Comparison of ENCODE assay signal across 19 cellular contexts in genomic region chr20:34023937-34024732, GRCh38. TPM values are rescaled to one million over a fixed set of nuclear protein-coding genes. Genes with fewer than 3 reads are reported as not detected.
DNase-seq lines count a peak whose midpoint lies in the region; ATAC-seq and TF ChIP-seq lines count a peak whose summit lies in the region.
"Had no signal": no experiment of that assay in that cellular context is flagged by ENCODE, and none has a peak within 500 bp of the region (broad histone marks: within the 10 kb centered on the region; RNA-seq: fewer than 3 reads in every experiment).

No MANE protein-coding gene starts in this region.

- H3K36me3 Mint-ChIP-seq in activated naive CD4-positive, alpha-beta T cell treated with anti-CD3 and anti-CD28 coated beads, Interleukin-2, amount 50 U/mL, for 24 hours: peaks cover 5% of the 10 kb centered on the region
- no peaks in the 10 kb centered on the region for H3K36me3 Mint-ChIP-seq in activated naive CD4-positive, alpha-beta T cell treated with anti-CD3 and anti-CD28 coated beads, Interleukin-2, amount 50 U/mL, for 72 hours

- H3K36me3 ChIP-seq in mucosa of rectum (ENCODE audit: control insufficient read depth in 2 of 2, insufficient read depth in 2 of 2, low read length in 2 of 2) (peaks cover 0 to 2% of the 10 kb centered on the region in 2 donors), thyroid gland (no peaks in the 10 kb centered on the region)
- H3K36me3 ChIP-seq: left lung, sigmoid colon, vagina had no signal

- no peak overlapping the region for H3K9ac ChIP-seq in mucosa of rectum (ENCODE audit: low read depth in 1 of 2, low read length in 2 of 2)

- no peak for TF ChIP-seq POLR2A in thyroid gland (IDR thresholded peaks at IDR 0.05)

- ATAC-seq in activated naive CD4-positive, alpha-beta T cell treated with anti-CD3 and anti-CD28 coated beads, Interleukin-2, amount 50 U/mL, for 72 hours: no peak
- ATAC-seq in GM18861 (IDR thresholded peaks at IDR 0.05; ENCODE audit: unreplicated experiment): no peak
- ATAC-seq: left lung had no signal

- H3K4me1 Mint-ChIP-seq in activated naive CD4-positive, alpha-beta T cell treated with anti-CD3 and anti-CD28 coated beads, Interleukin-2, amount 50 U/mL, for 24 hours: peaks cover 91% of the 10 kb centered on the region

- H3K4me3 Mint-ChIP-seq in activated naive CD4-positive, alpha-beta T cell treated with anti-CD3 and anti-CD28 coated beads, Interleukin-2, amount 50 U/mL, for 24 hours: peak overlapping the region; percentile 11
- H3K4me3 Mint-ChIP-seq: neural crest cell had no signal

- WGBS in thyroid gland, 2 donors: 66 to 78% methylated on average over 6 to 8 of the region's 8 CpGs

- DNase-seq in activated naive CD4-positive, alpha-beta T cell treated with anti-CD3 and anti-CD28 coated beads, Interleukin-2, amount 50 U/mL, for 72 hours (ENCODE audit: low spot score in 2 of 2): no peak
- DNase-seq in NCI-H748 treated with DMSO at 0.1 percent for 48 hours (lab: John Stamatoyannopoulos, UW) (peak; percentile 14), thyroid gland (no peak), GM19238 (ENCODE audit: insufficient read length, low spot score) (no peak)
- no peak for DNase-seq in stimulated activated CD4-positive, alpha-beta T cell treated with anti-CD3 and anti-CD28 coated beads, Interleukin-4, amount 100 ng/mL, for 1 hour
- DNase-seq: activated effector memory CD4-positive, alpha-beta T cell treated with anti-CD3 and anti-CD28 coated beads, Interleukin-2, amount 50 U/mL, for 16 hours; dermis blood vessel endothelial cell; DMS79; HCEC 1CT; left lung; NCI-H1694; Right ventricle myocardium superior; sigmoid colon; stimulated activated naive CD4-positive, alpha-beta T cell had no signal

- peak overlapping the region; percentile 11 to 53 for H3K27ac ChIP-seq in mucosa of rectum (ENCODE audit: low read depth in 2 of 2, low read length in 2 of 2)
- H3K27ac ChIP-seq in thyroid gland: peak overlapping the region; percentile 80 to 98 (median 89)
- H3K27ac ChIP-seq: left lung, sigmoid colon, vagina had no signal

- intact Hi-C loops in thyroid gland (cut with DNase I): no loop called here

- no peak for TF ChIP-seq CTCF in thyroid gland (IDR thresholded peaks at IDR 0.05)

- no peaks in the 10 kb centered on the region for H3K27me3 Mint-ChIP-seq in activated naive CD4-positive, alpha-beta T cell treated with anti-CD3 and anti-CD28 coated beads, Interleukin-2, amount 50 U/mL, for 24 hours

- no peaks in the 10 kb centered on the region for H3K27me3 ChIP-seq in mucosa of rectum (ENCODE audit: control insufficient read depth in 2 of 2, insufficient read depth in 2 of 2, low read length in 2 of 2)
- no peaks in the 10 kb centered on the region for H3K27me3 ChIP-seq in thyroid gland
- H3K27me3 ChIP-seq: left lung, sigmoid colon, vagina had no signal

- H3K9me3 ChIP-seq in mucosa of rectum (ENCODE audit: control insufficient read depth in 2 of 2, low read length in 2 of 2): no peaks in the 10 kb centered on the region
- no peaks in the 10 kb centered on the region for H3K9me3 ChIP-seq in thyroid gland
- H3K9me3 ChIP-seq: left lung, sigmoid colon, vagina had no signal

- no peak overlapping the region for H3K4me3 ChIP-seq in mucosa of rectum (ENCODE audit: low read length in 2 of 2)
- H3K4me3 ChIP-seq in thyroid gland (replicated peaks in 1 of 3): no peak overlapping the region
- H3K4me3 ChIP-seq: left lung, sigmoid colon, vagina had no signal

- no peaks in the 10 kb centered on the region for H3K9me3 Mint-ChIP-seq in activated naive CD4-positive, alpha-beta T cell treated with anti-CD3 and anti-CD28 coated beads, Interleukin-2, amount 50 U/mL, for 24 hours
- H3K9me3 Mint-ChIP-seq in activated naive CD4-positive, alpha-beta T cell treated with anti-CD3 and anti-CD28 coated beads, Interleukin-2, amount 50 U/mL, for 72 hours: no peaks in the 10 kb centered on the region
- H3K9me3 Mint-ChIP-seq: neural crest cell had no signal

- H3K4me1 ChIP-seq in mucosa of rectum (ENCODE audit: control insufficient read depth in 2 of 2, insufficient read depth in 2 of 2, low read length in 2 of 2) (peaks cover 31 to 36% of the 10 kb centered on the region in 2 donors), thyroid gland (peaks cover 74 to 87% of the 10 kb centered on the region in 2 donors)

- peak overlapping the region; percentile 43 for H3K27ac Mint-ChIP-seq in activated naive CD4-positive, alpha-beta T cell treated with anti-CD3 and anti-CD28 coated beads, Interleukin-2, amount 50 U/mL, for 24 hours
- H3K27ac Mint-ChIP-seq in activated naive CD4-positive, alpha-beta T cell treated with anti-CD3 and anti-CD28 coated beads, Interleukin-2, amount 50 U/mL, for 72 hours: peak overlapping the region in 1 of 2 donors; percentile 39

RNA-seq across cellular contexts. Expression of gene RALY, which starts 30.4 kb away (rescaled TPM):
- total RNA-seq in activated naive CD4-positive, alpha-beta T cell treated with anti-CD3 and anti-CD28 coated beads, Interleukin-2, amount 50 U/mL, for 72 hours: 100 to 1,000 TPM; 125 to 148 TPM
- 100 to 1,000 TPM; 124 to 208 (median 151) TPM for total RNA-seq in thyroid gland
